8 cellular contexts compared by ENCODE assay signal in the genomic region with DNA sequence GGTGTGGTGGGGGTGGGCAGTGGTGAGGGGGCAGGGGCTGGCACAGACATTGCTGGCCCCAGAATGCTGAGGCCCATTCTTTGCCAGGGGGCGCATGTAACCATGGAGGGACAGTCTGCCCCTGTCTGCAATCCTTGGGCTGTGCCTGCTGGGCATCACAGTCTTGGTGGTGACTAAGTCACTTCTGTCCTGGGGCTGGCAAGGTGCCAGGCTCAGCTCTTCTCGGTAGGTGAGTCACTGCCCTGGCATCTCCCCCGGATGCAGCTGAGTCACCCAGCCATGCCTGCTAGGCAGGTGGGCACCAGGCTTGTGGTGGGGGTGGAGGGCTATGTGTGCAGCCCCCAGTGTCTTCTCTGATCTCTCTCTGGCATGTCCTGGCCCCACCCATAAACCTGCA. TPM values are rescaled to one million over a fixed set of nuclear protein-coding genes. Genes with fewer than 3 reads are reported as not detected.
DNase-seq lines count a peak whose midpoint lies in the region; ATAC-seq and TF ChIP-seq lines count a peak whose summit lies in the region.

No MANE protein-coding gene starts in this region.

- intact Hi-C loops in activated B cell treated with CpG ODN at 0.5 μM for 24 hours (cut with micrococcal nuclease), result loop anchor here (1.0 kb wide), 3 partner anchors 8 to 12 kb away; no protein-coding TSS in a partner anchor
- intact Hi-C loops in left lung (cut with DNase I), result no loop called here
- intact Hi-C loops in OCI-LY7 (cut with micrococcal nuclease; ENCODE audit: unreplicated experiment), result no loop called here

- no peaks in the 10 kb centered on the region for H3K79me2 ChIP-seq in OCI-LY7 (ENCODE audit: insufficient read depth, low read depth, low read length)

- H3K4me1 Mint-ChIP-seq in activated B cell treated with CpG ODN at 0.5 μM for 24 hours, result peaks cover 51% of the 10 kb centered on the region

- H3K36me3 Mint-ChIP-seq in activated B cell treated with CpG ODN at 0.5 μM for 24 hours (ENCODE audit: low read depth), result peaks cover 9% of the 10 kb centered on the region

- no peaks in the 10 kb centered on the region for H4K20me1 ChIP-seq in OCI-LY7 (ENCODE audit: insufficient read depth, low read length)

- H3K4me1 ChIP-seq in left lung, result peaks cover 68 to 94% of the 10 kb centered on the region in 2 donors
- H3K4me1 ChIP-seq in OCI-LY7 (ENCODE audit: insufficient read depth, low read length, poor library complexity, severe bottlenecking), result peaks cover 40% of the 10 kb centered on the region

- H2AFZ ChIP-seq in OCI-LY7 (ENCODE audit: low read length), result no peak overlapping the region

- H3K27me3 ChIP-seq in left lung, result no peaks in the 10 kb centered on the region

- TF ChIP-seq CTCF in activated B cell treated with CpG ODN at 0.5 μM for 24 hours (IDR thresholded peaks at IDR 0.05) (no peak), left lung (IDR thresholded peaks at IDR 0.05) (no peak), OCI-LY7 (conservative IDR thresholded peaks at IDR 0.05; ENCODE audit: low read length) (no peak)

- in situ Hi-C loops in T47D (cut with HindIII; ENCODE audit: low pct_unique_long_range_greater_than_20kb, low sequenced_read_pairs), result no loop called here

- no peak overlapping the region for H3K4me3 ChIP-seq in left lung
- no peak overlapping the region for H3K4me3 ChIP-seq in OCI-LY7 (ENCODE audit: low read depth, low read length, poor library complexity, severe bottlenecking)

- H3K27ac ChIP-seq in left lung, result peak overlapping the region; percentile 54 to 100
- H3K27ac ChIP-seq in OCI-LY7 (ENCODE audit: low read depth, low read length, poor library complexity, severe bottlenecking), result no peak overlapping the region

- H3K36me3 ChIP-seq in left lung (no peaks in the 10 kb centered on the region), OCI-LY7 (ENCODE audit: insufficient read depth, low read length) (no peaks in the 10 kb centered on the region)

- peak; percentile 95 for DNase-seq in COR-L47 (lab: John Stamatoyannopoulos, UW)
- DNase-seq in NCI-H1105 (lab: John Stamatoyannopoulos, UW), result peak; percentile 85
- DNase-seq in activated B cell treated with CpG ODN at 0.5 μM for 24 hours, result peak; percentile 74
- DNase-seq in T47D (ENCODE audit: low read depth in 1 of 2, low spot score in 1 of 2), result peak; percentile 73 to 97
- peak; percentile 93 to 99 for DNase-seq in left lung
- DNase-seq in stimulated activated CD8-positive, alpha-beta memory T cell treated with anti-CD3 and anti-CD28 coated beads, Interleukin-12 subunit alpha, Interleukin-12 subunit beta, amount 100 ng/mL, for 4 hours (ENCODE audit: low read depth), result peak; percentile 83
- DNase-seq in OCI-LY7 (ENCODE audit: low spot score), result no peak

- ATAC-seq in activated B cell treated with CpG ODN at 0.5 μM for 24 hours (ENCODE audit: low read depth) (peak; percentile 35), left lung (peak; percentile 30), HG03159 (IDR thresholded peaks at IDR 0.05; ENCODE audit: unreplicated experiment) (no peak)

- CTCF ChIA-PET in activated B cell treated with CpG ODN at 0.5 μM for 24 hours (lab: Charles Lee), result interaction anchor here (0.7 to 1.2 kb wide), 5 partner anchors 11 to 40 kb away, joined by 3 to 4 read pairs (median 3); no protein-coding TSS in a partner anchor
- CTCF ChIA-PET in OCI-LY7 (lab: Charles Lee; ENCODE audit: unreplicated experiment), result interaction anchor here (0.5 kb wide), 1 partner anchor 39 kb away, joined by 3 read pairs; no protein-coding TSS in a partner anchor

- H3K4me3 Mint-ChIP-seq in activated B cell treated with CpG ODN at 0.5 μM for 24 hours, result peak overlapping the region; percentile 39

- H3K27me3 Mint-ChIP-seq in activated B cell treated with CpG ODN at 0.5 μM for 24 hours, result no peaks in the 10 kb centered on the region

- no peaks in the 10 kb centered on the region for H3K9me3 Mint-ChIP-seq in activated B cell treated with CpG ODN at 0.5 μM for 24 hours

- no peaks in the 10 kb centered on the region for H3K9me2 ChIP-seq in OCI-LY7 (ENCODE audit: insufficient read depth, low read length)

- H3K9me3 ChIP-seq in left lung (no peaks in the 10 kb centered on the region), OCI-LY7 (ENCODE audit: low read length) (no peaks in the 10 kb centered on the region)

- H3K27ac Mint-ChIP-seq in activated B cell treated with CpG ODN at 0.5 μM for 24 hours, result peak overlapping the region; percentile 64

- POLR2A ChIA-PET in activated B cell treated with CpG ODN at 0.5 μM for 24 hours (lab: Charles Lee) (interaction anchor here (0.5 to 9.6 kb wide), 14 partner anchors 10 to 263 kb away, joined by 3 to 154 read pairs (median 4); no protein-coding TSS in a partner anchor), OCI-LY7 (lab: Charles Lee) (no interaction called here)

- no TSS peak for BruUV-seq in OCI-LY7 (replicated peaks; lab: Mats Ljungman, UMichigan)

- no peak overlapping the region for H3K4me2 ChIP-seq in OCI-LY7 (ENCODE audit: low read length)

RNA-seq across cellular contexts. Expression of gene RARA, which starts 5.6 kb away (rescaled TPM):
- total RNA-seq in activated B cell treated with CpG ODN at 0.5 μM for 24 hours, result 71.2 and 72.5 TPM in 2 replicates
- 10 to 100 TPM; 54.7 to 62.6 TPM for total RNA-seq in left lung
- total RNA-seq in OCI-LY7 (2014; rRNA removed; shearing (Covaris generic)), result 3.1 and 5.7 TPM in 2 replicates
- total RNA-seq in OCI-LY7 (2022), result 8.0 and 8.6 TPM in 2 replicates

RNA-seq across cellular contexts. Expression of gene CDC6, which starts 26.9 kb away (rescaled TPM):
- total RNA-seq in activated B cell treated with CpG ODN at 0.5 μM for 24 hours (9.2 and 9.7 TPM in 2 replicates), left lung (10 to 100 TPM; 12.8 to 24.1 TPM), OCI-LY7 (2022) (132 and 156 TPM in 2 replicates)
- 72.3 and 75.2 TPM in 2 replicates for total RNA-seq in OCI-LY7 (2014; rRNA removed; shearing (Covaris generic))

RNA-seq across cellular contexts. Expression of gene GJD3, which starts 50.0 kb away (rescaled TPM):
- not detected in 2 replicates for total RNA-seq in activated B cell treated with CpG ODN at 0.5 μM for 24 hours
- total RNA-seq in left lung, result 1 to 10 TPM; 3.0 to 3.6 TPM
- total RNA-seq in OCI-LY7 (2014; rRNA removed; shearing (Covaris generic)), result not detected in 2 replicates
- not detected in 2 replicates for total RNA-seq in OCI-LY7 (2022)
